Comparison of ENCODE assay signal across 16 cellular contexts in genomic region chr7:7819442-7820247, GRCh38.
A peak's percentile ranks its signal among the peaks of the same experiment; 100 is the strongest.
DNase-seq lines count a peak whose midpoint lies in the region; ATAC-seq, FAIRE-seq and TF ChIP-seq lines count a peak whose summit lies in the region.
"Had no signal": no experiment of that assay in that cellular context is flagged by ENCODE, and none has a peak within 500 bp of the region (broad histone marks: within the 10 kb centered on the region; RNA-seq: fewer than 3 reads in every experiment).

No MANE protein-coding gene starts in this region.

- H3K4me3 ChIP-seq in endothelial cell of umbilical vein (replicated peaks in 1 of 3; ENCODE audit: insufficient read depth in 1 of 3, low read depth in 1 of 3, low read length in 3 of 3): no peak overlapping the region
- H3K4me3 ChIP-seq: mucosa of descending colon, tibial artery had no signal

- H3K9me1 ChIP-seq in endothelial cell of umbilical vein (replicated peaks; ENCODE audit: control insufficient read depth, extremely low read depth, insufficient read depth, low read length): no peaks in the 10 kb centered on the region

- no TSS peak for BruUV-seq in endothelial cell of umbilical vein (replicated peaks; lab: Mats Ljungman, UMichigan)

- no peaks in the 10 kb centered on the region for H3K36me3 ChIP-seq in endothelial cell of umbilical vein (ENCODE audit: control insufficient read depth in 2 of 2, extremely low read depth in 1 of 2, insufficient read depth in 2 of 2, low read length in 2 of 2)
- H3K36me3 ChIP-seq: tibial artery had no signal

- POLR2A ChIA-PET in endothelial cell of umbilical vein (lab: Charles Lee): no interaction called here

- peak; percentile 68 for ATAC-seq in GM18861 (IDR thresholded peaks at IDR 0.05; ENCODE audit: unreplicated experiment)
- peak; percentile 34 for ATAC-seq in GM21526 (IDR thresholded peaks at IDR 0.05; ENCODE audit: low FRiP score, unreplicated experiment)
- peak; percentile 58 for ATAC-seq in HG03097 (IDR thresholded peaks at IDR 0.05; ENCODE audit: low FRiP score, unreplicated experiment)
- ATAC-seq: HCT116, mucosa of descending colon, Panc1 had no signal

- H4K20me1 ChIP-seq in endothelial cell of umbilical vein (replicated peaks; ENCODE audit: control insufficient read depth, extremely low read depth, insufficient read depth, low read length): no peaks in the 10 kb centered on the region

- TF ChIP-seq CTCF in endothelial cell of umbilical vein (IDR thresholded peaks at IDR 0.05; ENCODE audit: extremely low read depth in 1 of 2, insufficient read depth in 1 of 2, low read depth in 1 of 2, low read length in 2 of 2): no peak

- no peaks in the 10 kb centered on the region for H3K9me3 ChIP-seq in endothelial cell of umbilical vein (replicated peaks; ENCODE audit: control insufficient read depth, insufficient read depth, low read length)
- H3K9me3 ChIP-seq: mucosa of descending colon, tibial artery had no signal

- H3K36me3 Mint-ChIP-seq in activated CD4-positive, alpha-beta T cell treated with anti-CD3 and anti-CD28 coated beads, Interleukin-2, amount 10 ng/mL, durations not matched to agents 24 days and 14 days (ENCODE audit: low read depth): peaks cover 14% of the 10 kb centered on the region

- FAIRE-seq in endothelial cell of umbilical vein (lab: Jason Lieb, UNC): peak; percentile 35
- FAIRE-seq: TTC549 had no signal

- CTCF ChIA-PET in endothelial cell of umbilical vein (lab: Charles Lee): interaction anchor here (0.6 to 1.3 kb wide), 2 partner anchors 12 to 138 kb away, joined by 3 read pairs; no protein-coding TSS in a partner anchor

- no peaks in the 10 kb centered on the region for H3K27me3 ChIP-seq in endothelial cell of umbilical vein (ENCODE audit: control insufficient read depth in 2 of 2, insufficient read depth in 2 of 2, low read length in 2 of 2)
- H3K27me3 ChIP-seq: tibial artery had no signal

- no peak overlapping the region for H2AFZ ChIP-seq in endothelial cell of umbilical vein (ENCODE audit: low read depth, low read length)

- no peak overlapping the region for H3K4me3 Mint-ChIP-seq in activated CD4-positive, alpha-beta T cell treated with anti-CD3 and anti-CD28 coated beads, Interleukin-2, amount 10 ng/mL, durations not matched to agents 24 days and 14 days
- H3K4me3 Mint-ChIP-seq: CD14-positive monocyte had no signal

- peaks cover 24% of the 10 kb centered on the region for H3K4me1 Mint-ChIP-seq in activated CD4-positive, alpha-beta T cell treated with anti-CD3 and anti-CD28 coated beads, Interleukin-2, amount 10 ng/mL, durations not matched to agents 24 days and 14 days

- DNase-seq in endothelial cell of umbilical vein (ENCODE audit: low read depth, low spot score) (no peak), 8988T (no peak)
- no peak for DNase-seq in activated CD4-positive, alpha-beta T cell treated with anti-CD3 and anti-CD28 coated beads, Interleukin-2, amount 10 ng/mL, durations not matched to agents 24 days and 14 days
- no peak for DNase-seq in stimulated activated CD4-positive, alpha-beta T cell treated with anti-CD3 and anti-CD28 coated beads, Interleukin-4, amount 100 ng/mL, for 4 hours
- DNase-seq in activated CD4-positive, CD25-positive, alpha-beta regulatory T cell (lab: John Stamatoyannopoulos, UW): no peak
- DNase-seq: activated T-cell treated with anti-CD3 and anti-CD28 coated beads, Interleukin-2, amount 50 U/mL, for 1 hour; mucosa of descending colon; retina; tibial artery had no signal

- H3K4me2 ChIP-seq in endothelial cell of umbilical vein (ENCODE audit: insufficient read depth, low read length): no peak overlapping the region

- H3K27me3 Mint-ChIP-seq in activated CD4-positive, alpha-beta T cell treated with anti-CD3 and anti-CD28 coated beads, Interleukin-2, amount 10 ng/mL, durations not matched to agents 24 days and 14 days: no peaks in the 10 kb centered on the region

- H3K27ac ChIP-seq in endothelial cell of umbilical vein (ENCODE audit: insufficient read depth, low read depth, low read length): no peak overlapping the region
- H3K27ac ChIP-seq: tibial artery had no signal

- dilution Hi-C loops in endothelial cell of umbilical vein (cut with MboI; ENCODE audit: extremely low pct_ligation_motif_present, low sequenced_read_pairs): no loop called here

- H3K9me3 Mint-ChIP-seq in activated CD4-positive, alpha-beta T cell treated with anti-CD3 and anti-CD28 coated beads, Interleukin-2, amount 10 ng/mL, durations not matched to agents 24 days and 14 days: peaks cover 13% of the 10 kb centered on the region

- no peak overlapping the region for H3K27ac Mint-ChIP-seq in activated CD4-positive, alpha-beta T cell treated with anti-CD3 and anti-CD28 coated beads, Interleukin-2, amount 10 ng/mL, durations not matched to agents 24 days and 14 days
- H3K27ac Mint-ChIP-seq: CD14-positive monocyte had no signal

- intact Hi-C loops in endothelial cell of umbilical vein (cut with micrococcal nuclease): no loop called here
- intact Hi-C loops in activated CD4-positive, alpha-beta T cell treated with anti-CD3 and anti-CD28 coated beads, Interleukin-2, amount 10 ng/mL, durations not matched to agents 24 days and 14 days (cut with micrococcal nuclease): no loop called here

- no peaks in the 10 kb centered on the region for H3K79me2 ChIP-seq in endothelial cell of umbilical vein (ENCODE audit: control insufficient read depth, insufficient read depth, low read length)

- peaks cover 4% of the 10 kb centered on the region for H3K4me1 ChIP-seq in endothelial cell of umbilical vein (ENCODE audit: control insufficient read depth, extremely low read depth, insufficient read depth, low read length)
- H3K4me1 ChIP-seq: tibial artery had no signal

- TF ChIP-seq POLR2A in endothelial cell of umbilical vein (IDR thresholded peaks at IDR 0.05; ENCODE audit: low read depth, low read length): no peak

- H3K9ac ChIP-seq in endothelial cell of umbilical vein (replicated peaks; ENCODE audit: extremely low read depth, insufficient read depth, low read length): no peak overlapping the region

TF ChIP-seq in endothelial cell of umbilical vein, 7 proteins besides CTCF, POLR2A, EP300 and RAD21:
- TF ChIP-seq FOS (IDR thresholded peaks at IDR 0.05; ENCODE audit: borderline replicate concordance, insufficient read depth, low read length) (no peak), GATA2 (IDR thresholded peaks at IDR 0.05; ENCODE audit: insufficient read depth, insufficient read length, low read depth, low read length) (no peak)
